Comparison of ENCODE assay signal across 8 cellular contexts in the genomic region with DNA sequence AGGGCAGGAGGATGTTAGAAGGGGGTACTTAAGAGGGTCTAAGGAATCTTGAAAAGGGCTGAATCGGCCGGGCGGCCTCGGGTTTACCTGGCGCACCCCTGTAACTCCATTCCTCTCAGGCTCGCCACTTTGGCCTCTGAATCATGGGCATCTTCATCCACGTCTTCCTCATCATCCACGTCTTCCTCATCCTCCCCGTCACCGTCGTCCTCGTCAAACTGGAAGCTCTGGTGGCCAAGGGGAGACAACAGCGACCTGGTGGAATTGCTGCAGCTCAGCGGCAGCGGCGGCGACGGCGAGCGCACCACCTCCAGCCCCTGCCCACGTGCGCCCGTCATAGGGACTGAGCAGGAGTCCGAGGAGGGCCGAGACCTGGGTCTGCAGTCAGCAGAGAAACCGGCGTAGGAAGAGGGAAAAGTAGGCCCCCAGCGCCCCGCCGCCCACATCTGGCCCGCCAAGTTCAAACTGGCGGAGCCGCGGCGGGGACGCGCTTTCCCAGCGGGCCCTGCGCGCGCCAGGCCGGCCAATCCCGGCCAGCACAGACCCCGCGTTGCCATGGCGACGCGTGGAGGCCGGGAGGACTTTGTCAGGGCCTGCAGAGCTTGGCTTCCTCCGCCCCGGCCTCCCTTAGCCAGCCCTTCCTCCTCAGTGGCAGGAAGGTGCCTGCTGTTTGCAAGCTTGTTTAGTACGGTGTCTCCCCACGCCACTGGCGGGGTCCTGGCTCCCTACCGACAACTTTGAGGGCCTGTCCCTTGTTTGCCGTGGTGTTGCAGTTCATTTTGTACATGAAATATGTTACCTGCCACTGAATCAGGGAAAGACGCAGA. TPM values are rescaled to one million over a fixed set of nuclear protein-coding genes. Genes with fewer than 3 reads are reported as not detected.
DNase-seq lines count a peak whose midpoint lies in the region; ATAC-seq, FAIRE-seq and TF ChIP-seq lines count a peak whose summit lies in the region.

A gene with protein sequence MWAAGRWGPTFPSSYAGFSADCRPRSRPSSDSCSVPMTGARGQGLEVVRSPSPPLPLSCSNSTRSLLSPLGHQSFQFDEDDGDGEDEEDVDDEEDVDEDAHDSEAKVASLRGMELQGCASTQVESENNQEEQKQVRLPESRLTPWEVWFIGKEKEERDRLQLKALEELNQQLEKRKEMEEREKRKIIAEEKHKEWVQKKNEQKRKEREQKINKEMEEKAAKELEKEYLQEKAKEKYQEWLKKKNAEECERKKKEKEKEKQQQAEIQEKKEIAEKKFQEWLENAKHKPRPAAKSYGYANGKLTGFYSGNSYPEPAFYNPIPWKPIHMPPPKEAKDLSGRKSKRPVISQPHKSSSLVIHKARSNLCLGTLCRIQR (minus strand): TSS at position 467 of the 827 bp plus-strand sequence. CDS start 21 bp downstream, at position 446.

- H3K27me3 ChIP-seq in mammary epithelial cell (ENCODE audit: insufficient read depth, low read length) = no peaks in the 10 kb centered on the region
- no peaks in the 10 kb centered on the region for H3K27me3 ChIP-seq in small intestine (ENCODE audit: control insufficient read depth in 2 of 2, insufficient read depth in 2 of 2, low read length in 2 of 2)

- intact Hi-C loops in mammary epithelial cell (cut with micrococcal nuclease) = loop anchor here (1.0 to 2.0 kb wide), 3 partner anchors 105 to 179 kb away; no protein-coding TSS in a partner anchor

- in situ Hi-C loops in GM18951 (cut with MboI; ENCODE audit: low sequenced_read_pairs, unreplicated experiment) = no loop called here
- in situ Hi-C loops in mammary epithelial cell (cut with MboI; ENCODE audit: low sequenced_read_pairs in 2 of 2) = no loop called here

- peak; percentile 99 for ATAC-seq in HG03159 (IDR thresholded peaks at IDR 0.05; ENCODE audit: unreplicated experiment)

- peak within 1 kb of the TSS; percentile 94 for H2AFZ ChIP-seq in mammary epithelial cell (ENCODE audit: low read depth, low read length)

- H3K9ac ChIP-seq in mammary epithelial cell (ENCODE audit: insufficient read depth, low read length) = peak within 1 kb of the TSS; percentile 90

- 0% methylated on average over 28 of the region's 57 CpGs for WGBS in mammary epithelial cell (ENCODE audit: low coverage, missing lambda C conversion rate)
- WGBS in small intestine, 3 donors = 0 to 1% (median 1%) methylated on average over 54 to 57 of the region's 57 CpGs

- no TSS peak for BruUV-seq in mammary epithelial cell (replicated peaks; lab: Mats Ljungman, UMichigan)

- peak; percentile 71 for TF ChIP-seq POLR2A in GM18951 (IDR thresholded peaks at IDR 0.05; ENCODE audit: extremely low read depth, insufficient read depth, insufficient read length)

- no peaks in the 10 kb centered on the region for H4K20me1 ChIP-seq in mammary epithelial cell (ENCODE audit: insufficient read depth, low read length)

- dilution Hi-C loops in mammary epithelial cell (cut with HindIII; ENCODE audit: low sequenced_read_pairs) = no loop called here

- H3K9me3 ChIP-seq in mammary epithelial cell (replicated peaks; ENCODE audit: insufficient read depth, low read length) (no peaks in the 10 kb centered on the region), small intestine (ENCODE audit: control insufficient read depth, low read depth) (no peaks in the 10 kb centered on the region)

- H3K27ac ChIP-seq in mammary epithelial cell (ENCODE audit: insufficient read depth, low read depth, low read length) = peak within 1 kb of the TSS; percentile 78
- peak within 1 kb of the TSS; percentile 59 to 71 for H3K27ac ChIP-seq in small intestine (ENCODE audit: low read depth in 1 of 2, low read length in 1 of 2)

- H3K4me1 ChIP-seq in mammary epithelial cell (ENCODE audit: insufficient read depth, low read length) = peaks cover 17% of the 10 kb centered on the region
- H3K4me1 ChIP-seq in small intestine (ENCODE audit: control insufficient read depth in 2 of 2, insufficient read depth in 1 of 2, low read depth in 1 of 2, low read length in 1 of 2) = peaks cover 0 to 4% of the 10 kb centered on the region in 2 donors

- H3K4me3 ChIP-seq in WI38 (ENCODE audit: low read depth, low read length) (peak within 1 kb of the TSS; percentile 84), mammary epithelial cell (replicated peaks in 1 of 3; ENCODE audit: insufficient read depth in 1 of 3, low read depth in 2 of 3, low read length in 3 of 3) (peak within 1 kb of the TSS; percentile 63 to 87 (median 83)), small intestine (ENCODE audit: low read depth in 1 of 2, low read length in 2 of 2) (peak within 1 kb of the TSS; percentile 78 to 82)

- peaks cover 2% of the 10 kb centered on the region for H3K36me3 ChIP-seq in mammary epithelial cell (ENCODE audit: insufficient read depth, low read length)
- H3K36me3 ChIP-seq in small intestine (ENCODE audit: control insufficient read depth in 2 of 2, insufficient read depth in 2 of 2, low read length in 2 of 2) = no peaks in the 10 kb centered on the region

- no peak for FAIRE-seq in small intestine (lab: Jason Lieb, UNC)

- TF ChIP-seq CTCF in WI38 (IDR thresholded peaks at IDR 0.05; ENCODE audit: low read depth, low read length) (no peak), mammary epithelial cell (conservative IDR thresholded peaks at IDR 0.05 in 1 of 2, IDR thresholded peaks at IDR 0.05 in 1 of 2; ENCODE audit: extremely low read depth in 1 of 2, insufficient read depth in 1 of 2, low read depth in 1 of 2, low read length in 2 of 2) (no peak)

- H3K79me2 ChIP-seq in mammary epithelial cell (ENCODE audit: insufficient read depth, low read length) = peaks cover 3% of the 10 kb centered on the region

- CTCF ChIA-PET in mammary epithelial cell (lab: Charles Lee; ENCODE audit: low non-redundant PET) = no interaction called here

- peak within 1 kb of the TSS; percentile 93 for H3K4me2 ChIP-seq in mammary epithelial cell (ENCODE audit: insufficient read depth, low read depth, low read length)

- DNase-seq in AG08396 (ENCODE audit: low spot score) (peak; percentile 97), NCI-H2196 treated with DMSO at 0.1 percent for 48 hours (lab: John Stamatoyannopoulos, UW; ENCODE audit: unreplicated experiment) (peak; percentile 82), mammary epithelial cell (peak; percentile 92), iPS-NIHi7 (ENCODE audit: extremely low spot score) (peak; percentile 97), small intestine (peak; percentile 97)

RNA-seq across cellular contexts. Expression of the gene that starts here (rescaled TPM):
- 10 to 100 TPM in 1 of 2 donors, 1 to 10 TPM in 1; 2.5 to 10.4 TPM for total RNA-seq in mammary epithelial cell
- polyA plus RNA-seq in mammary epithelial cell (5.9 TPM), small intestine (10 to 100 TPM in 1 of 3 donors, 1 to 10 TPM in 2; 6.2 to 17.6 (median 6.3) TPM)
- 1.5 TPM for polyA minus RNA-seq in mammary epithelial cell

Comparison
In these comparisons a context has a peak if more than half of its experiments do, and no peak if none do; other contexts are left out.
1. Peak in every context shown above with its lines: DNase-seq, ATAC-seq, H3K4me3 ChIP-seq and H3K27ac ChIP-seq.